ENCODE assay signal across 15 cellular contexts in the genomic region with DNA sequence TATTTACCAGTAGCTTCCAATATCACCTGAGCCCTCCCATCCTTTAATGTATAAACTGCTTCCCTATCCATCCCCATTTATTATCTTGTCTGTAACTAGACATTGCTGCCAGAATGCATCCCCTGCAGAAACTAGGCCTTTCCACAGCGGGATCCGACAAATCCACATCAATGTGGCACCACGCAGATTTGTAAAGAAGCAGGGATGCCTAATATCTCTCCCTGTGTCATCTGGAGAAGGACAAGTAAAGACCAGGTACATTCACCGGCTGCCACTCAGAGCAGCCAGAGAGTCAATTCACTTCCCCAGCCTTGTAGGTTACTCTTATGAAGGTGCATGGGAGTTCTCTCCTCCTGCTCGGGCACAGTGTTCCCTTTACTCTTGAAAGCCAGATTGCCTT.
DNase-seq lines count a peak whose midpoint lies in the region; ATAC-seq, FAIRE-seq and TF ChIP-seq lines count a peak whose summit lies in the region.
"Had no signal": no experiment of that assay in that cellular context is flagged by ENCODE, and none has a peak within 500 bp of the region (broad histone marks: within the 10 kb centered on the region; RNA-seq: fewer than 3 reads in every experiment).

No MANE protein-coding gene starts in this region.

- H4K8ac ChIP-seq in H1 (ENCODE audit: extremely low read depth, insufficient read depth, low read length): no peak overlapping the region

- H4K20me1 ChIP-seq in GM23338 (replicated peaks; ENCODE audit: insufficient read depth): no peaks in the 10 kb centered on the region
- H4K20me1 ChIP-seq in H1 (replicated peaks in 1 of 2; ENCODE audit: control insufficient read depth in 1 of 2, insufficient read depth in 2 of 2, low read length in 2 of 2): no peaks in the 10 kb centered on the region

- no peak for TF ChIP-seq EP300 in H1 (IDR thresholded peaks at IDR 0.05; ENCODE audit: borderline replicate concordance in 1 of 2, low read depth in 2 of 2, low read length in 2 of 2)

- no peak overlapping the region for H3K23ac ChIP-seq in H1 (ENCODE audit: insufficient read length)

- in situ Hi-C loops in Panc1 (cut with HindIII; ENCODE audit: low pct_unique_long_range_greater_than_20kb, low sequenced_read_pairs): no loop called here

- TF ChIP-seq CTCF in GM23338 (conservative IDR thresholded peaks at IDR 0.05; ENCODE audit: low read depth in 2 of 2) (no peak), Panc1 (IDR thresholded peaks at IDR 0.05) (no peak), H1 (IDR thresholded peaks at IDR 0.05; ENCODE audit: control extremely low read depth in 1 of 3, insufficient read depth in 1 of 3, low read depth in 1 of 3, low read length in 3 of 3) (no peak), omental fat pad (IDR thresholded peaks at IDR 0.05) (no peak)

- POLR2A ChIA-PET in Panc1 (lab: Charles Lee): no interaction called here
- POLR2A ChIA-PET in H1 (lab: Charles Lee; ENCODE audit: partially characterized antibody): no interaction called here

- TF ChIP-seq RAD21 in H1 (IDR thresholded peaks at IDR 0.05 in 1 of 2, conservative IDR thresholded peaks at IDR 0.05 in 1 of 2; ENCODE audit: low read depth in 2 of 2, low read length in 2 of 2): no peak

- H3K18ac ChIP-seq in H1 (ENCODE audit: extremely low read depth, low read length): no peak overlapping the region

- no peaks in the 10 kb centered on the region for H3K9me2 ChIP-seq in GM23338 (ENCODE audit: insufficient read depth)

- no peak overlapping the region for H2BK20ac ChIP-seq in H1 (ENCODE audit: low read length)

- H3K4me2 ChIP-seq in GM23338 (no peak overlapping the region), H1 (ENCODE audit: insufficient read depth in 1 of 2, low read depth in 2 of 2, low read length in 2 of 2) (no peak overlapping the region)

- H3K4me3 ChIP-seq in GM23338 (no peak overlapping the region), Panc1 (ENCODE audit: low read depth in 2 of 2, low read length in 2 of 2) (no peak overlapping the region), H1 (ENCODE audit: extremely low read depth in 1 of 4, insufficient read depth in 2 of 4, low read depth in 3 of 4, low read length in 4 of 4) (no peak overlapping the region), thymus (ENCODE audit: low read length) (no peak overlapping the region)
- H3K4me3 ChIP-seq: GM23248 had no signal

- no peak overlapping the region for H3K27ac Mint-ChIP-seq in GM23338
- peak overlapping the region in 1 of 2 donors; percentile 12 for H3K27ac Mint-ChIP-seq in stimulated activated naive CD8-positive, alpha-beta T cell treated with anti-CD3 and anti-CD28 coated beads, Interleukin-15, amount 100 ng/mL, for 72 hours
- H3K27ac Mint-ChIP-seq in activated T-helper 17 cell treated with anti-CD3 and anti-CD28 coated beads, Interleukin-2, amount 50 U/mL, for 72 hours: no peak overlapping the region
- H3K27ac Mint-ChIP-seq: CD8-positive, alpha-beta T cell; H9 had no signal

- H3K9me3 Mint-ChIP-seq in GM23338: no peaks in the 10 kb centered on the region
- no peaks in the 10 kb centered on the region for H3K9me3 Mint-ChIP-seq in stimulated activated naive CD8-positive, alpha-beta T cell treated with anti-CD3 and anti-CD28 coated beads, Interleukin-15, amount 100 ng/mL, for 72 hours
- H3K9me3 Mint-ChIP-seq in activated T-helper 17 cell treated with anti-CD3 and anti-CD28 coated beads, Interleukin-2, amount 50 U/mL, for 72 hours: no peaks in the 10 kb centered on the region
- H3K9me3 Mint-ChIP-seq: CD14-positive monocyte; CD8-positive, alpha-beta T cell; H9 had no signal

- CTCF ChIA-PET in Panc1 (lab: Charles Lee) (no interaction called here), H1 (lab: Charles Lee; ENCODE audit: partially characterized antibody) (interaction anchor here (0.8 to 2.3 kb wide), 8 partner anchors 12 to 424 kb away, joined by 3 to 9 read pairs (median 4); no protein-coding TSS in a partner anchor)

- H2AK5ac ChIP-seq in H1 (ENCODE audit: low read depth, low read length): no peak overlapping the region

- no peak overlapping the region for H3K9ac ChIP-seq in H1 (replicated peaks in 1 of 4; ENCODE audit: extremely low read depth in 1 of 4, low read depth in 3 of 4, low read length in 3 of 4)
- H3K9ac ChIP-seq: GM23248 had no signal

- no peak overlapping the region for H4K91ac ChIP-seq in H1 (replicated peaks; ENCODE audit: insufficient read length, low read length)

- no peaks in the 10 kb centered on the region for H3K36me3 ChIP-seq in GM23338 (ENCODE audit: insufficient read depth)
- H3K36me3 ChIP-seq in Panc1 (ENCODE audit: control insufficient read depth, insufficient read depth, low read length): no peaks in the 10 kb centered on the region
- no peaks in the 10 kb centered on the region for H3K36me3 ChIP-seq in H1 (ENCODE audit: control insufficient read depth in 2 of 4, insufficient read depth in 4 of 4, low read length in 3 of 4)
- no peaks in the 10 kb centered on the region for H3K36me3 ChIP-seq in thymus (ENCODE audit: control insufficient read depth, insufficient read depth)

- no peaks in the 10 kb centered on the region for H3K9me3 ChIP-seq in Panc1 (ENCODE audit: control insufficient read depth, insufficient read depth, low read depth, low read length)
- H3K9me3 ChIP-seq in H1 (ENCODE audit: insufficient read depth in 2 of 2, low read depth in 1 of 2, low read length in 1 of 2): no peaks in the 10 kb centered on the region
- H3K9me3 ChIP-seq in thymus (ENCODE audit: control insufficient read depth): no peaks in the 10 kb centered on the region
- H3K9me3 ChIP-seq: Caco-2 had no signal

- no peak overlapping the region for H3K4me3 Mint-ChIP-seq in GM23338
- no peak overlapping the region for H3K4me3 Mint-ChIP-seq in stimulated activated naive CD8-positive, alpha-beta T cell treated with anti-CD3 and anti-CD28 coated beads, Interleukin-15, amount 100 ng/mL, for 72 hours
- no peak overlapping the region for H3K4me3 Mint-ChIP-seq in activated T-helper 17 cell treated with anti-CD3 and anti-CD28 coated beads, Interleukin-2, amount 50 U/mL, for 72 hours
- H3K4me3 Mint-ChIP-seq: CD8-positive, alpha-beta T cell; H9 had no signal

- peak overlapping the region; percentile 66; the same call in 1 of the 2 replicates for H2AFZ ChIP-seq in GM23338
- H2AFZ ChIP-seq in H1 (ENCODE audit: low read length): peak overlapping the region; percentile 21; the same call in 1 of the 2 replicates
- H2AFZ ChIP-seq: GM23248 had no signal

- no peak overlapping the region for H2BK15ac ChIP-seq in H1 (ENCODE audit: low read length)

- no peak overlapping the region for H3K56ac ChIP-seq in H1 (replicated peaks; ENCODE audit: insufficient read length, low read depth, low read length)

- ATAC-seq in GM23338: no peak
- no peak for ATAC-seq in Panc1
- no peak for ATAC-seq in stimulated activated naive CD8-positive, alpha-beta T cell treated with anti-CD3 and anti-CD28 coated beads, Interleukin-15, amount 100 ng/mL, for 72 hours
- ATAC-seq in omental fat pad (ENCODE audit: low FRiP score): no peak
- ATAC-seq in activated T-helper 17 cell treated with anti-CD3 and anti-CD28 coated beads, Interleukin-2, amount 50 U/mL, for 72 hours (replicated peaks): no peak

- H2BK5ac ChIP-seq in H1 (ENCODE audit: low read depth, low read length): no peak overlapping the region

- H3F3A ChIP-seq in GM23338 (replicated peaks; ENCODE audit: low read depth): no peaks in the 10 kb centered on the region

- H3K79me2 ChIP-seq in GM23338 (replicated peaks; ENCODE audit: insufficient read depth) (no peaks in the 10 kb centered on the region), H1 (ENCODE audit: control insufficient read depth in 1 of 2, insufficient read depth in 2 of 2, low read length in 2 of 2) (no peaks in the 10 kb centered on the region)

- H3K4ac ChIP-seq in H1 (replicated peaks; ENCODE audit: insufficient read length, low read depth, low read length): no peak overlapping the region

- H3K14ac ChIP-seq in H1 (ENCODE audit: insufficient read length): no peak overlapping the region

- no peaks in the 10 kb centered on the region for H3K36me3 Mint-ChIP-seq in GM23338 (ENCODE audit: low read depth)
- H3K36me3 Mint-ChIP-seq in activated T-helper 17 cell treated with anti-CD3 and anti-CD28 coated beads, Interleukin-2, amount 50 U/mL, for 72 hours (ENCODE audit: low read depth): no peaks in the 10 kb centered on the region
- H3K36me3 Mint-ChIP-seq: CD14-positive monocyte; CD8-positive, alpha-beta T cell had no signal

- no TSS peak for BruUV-seq in Panc1 (replicated peaks; lab: Mats Ljungman, UMichigan)

- FAIRE-seq in H1 (lab: Jason Lieb, UNC): no peak
- FAIRE-seq: HTR-8/SVneo had no signal

- no peak overlapping the region for H3K27ac ChIP-seq in GM23338 (ENCODE audit: low read depth)
- H3K27ac ChIP-seq in Panc1 (ENCODE audit: low read length): peak overlapping the region; percentile 87
- no peak overlapping the region for H3K27ac ChIP-seq in H1 (ENCODE audit: low read depth, low read length)
- H3K27ac ChIP-seq in thymus (ENCODE audit: low read depth): peak overlapping the region; percentile 64
- H3K27ac ChIP-seq: GM23248 had no signal

- no peak overlapping the region for H4K5ac ChIP-seq in H1 (ENCODE audit: insufficient read length, low read depth, low read length)

- H2BK120ac ChIP-seq in H1 (replicated peaks; ENCODE audit: low read depth, low read length): no peak overlapping the region

- DNase-seq in GM23338 (ENCODE audit: low spot score) (no peak), Panc1 (ENCODE audit: low read depth, low spot score) (no peak), H1 (ENCODE audit: low read depth in 1 of 2, low spot score in 2 of 2) (no peak), omental fat pad (ENCODE audit: low spot score) (no peak)
- DNase-seq in stimulated activated naive CD8-positive, alpha-beta T cell treated with anti-CD3 and anti-CD28 coated beads, Interleukin-15, amount 100 ng/mL, for 72 hours: no peak
- DNase-seq: Caco-2, DND-41, GF-D8, GM23248 had no signal

- H3K23me2 ChIP-seq in H1 (ENCODE audit: low read depth, low read length): no peaks in the 10 kb centered on the region

- H3K4me1 ChIP-seq in GM23338 (ENCODE audit: insufficient read depth) (no peaks in the 10 kb centered on the region; the same call in 1 of the 2 replicates), Panc1 (ENCODE audit: control insufficient read depth, insufficient read depth, low read length) (peaks cover 17% of the 10 kb centered on the region), H1 (replicated peaks in 1 of 4; ENCODE audit: control insufficient read depth in 3 of 4, insufficient read depth in 4 of 4, low read length in 3 of 4) (peaks cover 0 to 2% (median 0%) of the 10 kb centered on the region in 4 experiments; a peak in 1 of 7 replicates), thymus (ENCODE audit: control insufficient read depth, insufficient read depth, low read length) (peaks cover 29% of the 10 kb centered on the region)

- intact Hi-C loops in Panc1 (cut with micrococcal nuclease; ENCODE audit: unreplicated experiment): loop anchor here (5.0 kb wide), 1 partner anchor 235 kb away; no protein-coding TSS in a partner anchor

- H3K27me3 ChIP-seq in GM23338 (ENCODE audit: insufficient read depth) (no peaks in the 10 kb centered on the region), Panc1 (ENCODE audit: control insufficient read depth, insufficient read depth, low read length) (no peaks in the 10 kb centered on the region), H1 (replicated peaks in 1 of 4; ENCODE audit: control insufficient read depth in 3 of 4, extremely low read depth in 1 of 4, insufficient read depth in 3 of 4, low read length in 3 of 4) (no peaks in the 10 kb centered on the region), thymus (ENCODE audit: control insufficient read depth, insufficient read depth) (no peaks in the 10 kb centered on the region)

- WGBS in H1 (ENCODE audit: extremely low coverage in 1 of 2, insufficient coverage in 1 of 2, insufficient read length in 1 of 2, insufficient replicate concordance in 2 of 2, low coverage in 1 of 2, low lambda C conversion rate in 2 of 2, missing lambda C conversion rate in 1 of 2), 2 experiments: 91% methylated on average over 5 of the region's 5 CpGs; no CpG with 5 or more reads in 1 of the 2 experiments
- 93% methylated on average over 5 of the region's 5 CpGs for WGBS in thymus

- peaks cover 1% of the 10 kb centered on the region for H3K27me3 Mint-ChIP-seq in GM23338 (ENCODE audit: insufficient read depth, low read depth, poor library complexity)
- H3K27me3 Mint-ChIP-seq in stimulated activated naive CD8-positive, alpha-beta T cell treated with anti-CD3 and anti-CD28 coated beads, Interleukin-15, amount 100 ng/mL, for 72 hours: peaks cover 14% of the 10 kb centered on the region
- H3K27me3 Mint-ChIP-seq in activated T-helper 17 cell treated with anti-CD3 and anti-CD28 coated beads, Interleukin-2, amount 50 U/mL, for 72 hours: peaks cover 41% of the 10 kb centered on the region

- H2BK12ac ChIP-seq in H1 (ENCODE audit: low read depth, low read length): no peak overlapping the region

- H3K79me1 ChIP-seq in H1 (ENCODE audit: low read depth, low read length): no peaks in the 10 kb centered on the region

- no peak for TF ChIP-seq POLR2A in H1 (IDR thresholded peaks at IDR 0.05; ENCODE audit: control extremely low read depth in 1 of 2, low read depth in 2 of 2, low read length in 2 of 2)

- H3K4me1 Mint-ChIP-seq in GM23338: peaks cover 7% of the 10 kb centered on the region
- H3K4me1 Mint-ChIP-seq in stimulated activated naive CD8-positive, alpha-beta T cell treated with anti-CD3 and anti-CD28 coated beads, Interleukin-15, amount 100 ng/mL, for 72 hours: peaks cover 57% of the 10 kb centered on the region
- H3K4me1 Mint-ChIP-seq in activated T-helper 17 cell treated with anti-CD3 and anti-CD28 coated beads, Interleukin-2, amount 50 U/mL, for 72 hours: no peaks in the 10 kb centered on the region

Comparison
In these comparisons a context has a peak if more than half of its experiments do, and no peak if none do; other contexts are left out.
1. H3K27ac ChIP-seq: peak in Panc1 (single experiment) and thymus (single experiment); none in GM23338 (single experiment) and H1 (single experiment).